In genomic region chr17:77254961-77255741, GRCh38 we compare ENCODE assay signal across 1 cellular context.
TF ChIP-seq lines count a peak whose summit lies in the region.

No MANE protein-coding gene starts in this region.

TF ChIP-seq in K562, 482 proteins besides CTCF, POLR2A, EP300 and RAD21 (continued from another document):
- no peak for TF ChIP-seq PRDM10 (IDR thresholded peaks at IDR 0.05; ENCODE audit: partially characterized antibody)
- TF ChIP-seq CLOCK (CRISPR knock-in tag; IDR thresholded peaks at IDR 0.05; ENCODE audit: borderline replicate concordance) = no peak
TF ChIP-seq in K562: peak in this region for 7.
